ENCODE assay signal across 15 cellular contexts in the genomic region with DNA sequence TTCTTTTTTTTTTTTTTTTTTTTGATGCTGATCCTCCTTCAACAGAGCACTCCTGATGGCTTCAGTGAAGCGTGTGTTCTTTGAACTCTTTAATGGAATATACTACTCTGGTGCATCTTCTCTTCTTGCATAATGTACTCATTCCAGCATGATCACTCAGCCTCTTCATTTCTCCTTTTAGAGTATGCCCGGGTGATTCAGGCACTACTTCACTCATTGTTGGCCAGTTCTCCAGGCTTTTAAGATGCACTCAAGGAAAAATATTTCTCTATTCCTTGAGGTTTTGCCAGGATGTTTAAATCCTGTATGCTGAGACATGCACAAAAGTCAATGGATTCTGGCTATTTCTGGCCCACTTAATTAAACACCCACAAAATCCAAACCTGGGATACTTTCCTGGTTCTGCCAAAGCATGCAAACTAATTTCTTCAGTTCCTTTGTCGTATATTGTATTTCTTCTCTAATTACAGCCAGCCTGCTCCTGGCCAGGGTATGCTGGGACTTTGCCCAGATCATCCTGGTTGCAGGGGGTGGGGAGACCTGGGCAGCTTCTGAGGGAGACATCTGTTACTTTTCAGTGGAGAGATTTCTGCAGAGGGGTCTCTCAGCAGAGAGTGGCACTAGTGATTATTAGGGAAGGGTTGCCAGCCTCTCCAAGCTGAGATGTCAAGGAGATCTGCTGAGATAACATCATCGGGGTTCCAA.
DNase-seq lines count a peak whose midpoint lies in the region; ATAC-seq, FAIRE-seq and TF ChIP-seq lines count a peak whose summit lies in the region.
"Had no signal": no experiment of that assay in that cellular context is flagged by ENCODE, and none has a peak within 500 bp of the region (broad histone marks: within the 10 kb centered on the region; RNA-seq: fewer than 3 reads in every experiment).

No MANE protein-coding gene starts in this region.

- H3K4me1 Mint-ChIP-seq in activated CD8-positive, alpha-beta memory T cell treated with anti-CD3 and anti-CD28 coated beads, Interleukin-2, amount 10 ng/mL, durations not matched to agents 7 days and 5 days: no peaks in the 10 kb centered on the region
- H3K4me1 Mint-ChIP-seq in activated naive CD4-positive, alpha-beta T cell treated with anti-CD3 and anti-CD28 coated beads, Interleukin-2, amount 10 ng/mL, durations not matched to agents 7 days and 5 days: no peaks in the 10 kb centered on the region

- no peak for ATAC-seq in activated CD8-positive, alpha-beta memory T cell treated with anti-CD3 and anti-CD28 coated beads, Interleukin-2, amount 10 ng/mL, durations not matched to agents 7 days and 5 days
- ATAC-seq: pancreas had no signal

- DNase-seq in AG08395 (ENCODE audit: low spot score) (peak; percentile 77), HS-27A (ENCODE audit: low read depth) (peak; percentile 54), astrocyte of the cerebellum (ENCODE audit: low read depth) (peak; percentile 66), iris pigment epithelial cell (ENCODE audit: low read depth) (peak; percentile 86), inferior parietal cortex (ENCODE audit: extremely low spot score) (no peak), GM19239 (ENCODE audit: insufficient read length, low spot score) (no peak)
- DNase-seq in activated CD8-positive, alpha-beta memory T cell treated with anti-CD3 and anti-CD28 coated beads, Interleukin-2, amount 10 ng/mL, durations not matched to agents 7 days and 5 days: no peak
- no peak for DNase-seq in activated naive CD4-positive, alpha-beta T cell treated with anti-CD3 and anti-CD28 coated beads, Interleukin-2, amount 10 ng/mL, durations not matched to agents 7 days and 5 days
- DNase-seq: activated CD4-positive, alpha-beta T cell treated with anti-CD3 and anti-CD28 coated beads, Interleukin-2, amount 50 U/mL, for 1 hour; AML-193; DND-41; NCI-H345; pancreas; T-helper 2 cell had no signal

- no peak overlapping the region for H3K4me3 ChIP-seq in astrocyte of the cerebellum (ENCODE audit: low read depth, low read length)
- H3K4me3 ChIP-seq: pancreas had no signal

- no peaks in the 10 kb centered on the region for H3K36me3 Mint-ChIP-seq in activated CD8-positive, alpha-beta memory T cell treated with anti-CD3 and anti-CD28 coated beads, Interleukin-2, amount 10 ng/mL, durations not matched to agents 7 days and 5 days
- H3K36me3 Mint-ChIP-seq in activated naive CD4-positive, alpha-beta T cell treated with anti-CD3 and anti-CD28 coated beads, Interleukin-2, amount 10 ng/mL, durations not matched to agents 7 days and 5 days: no peaks in the 10 kb centered on the region

- no peaks in the 10 kb centered on the region for H3K9me3 Mint-ChIP-seq in activated CD8-positive, alpha-beta memory T cell treated with anti-CD3 and anti-CD28 coated beads, Interleukin-2, amount 10 ng/mL, durations not matched to agents 7 days and 5 days (ENCODE audit: low read depth)
- peaks cover 6% of the 10 kb centered on the region for H3K9me3 Mint-ChIP-seq in activated naive CD4-positive, alpha-beta T cell treated with anti-CD3 and anti-CD28 coated beads, Interleukin-2, amount 10 ng/mL, durations not matched to agents 7 days and 5 days

- in situ Hi-C loops in astrocyte of the cerebellum (cut with HindIII; ENCODE audit: low sequenced_read_pairs): no loop called here

- H3K27ac Mint-ChIP-seq in activated CD8-positive, alpha-beta memory T cell treated with anti-CD3 and anti-CD28 coated beads, Interleukin-2, amount 10 ng/mL, durations not matched to agents 7 days and 5 days: no peak overlapping the region
- H3K27ac Mint-ChIP-seq in activated naive CD4-positive, alpha-beta T cell treated with anti-CD3 and anti-CD28 coated beads, Interleukin-2, amount 10 ng/mL, durations not matched to agents 7 days and 5 days: no peak overlapping the region

- no peaks in the 10 kb centered on the region for H3K27me3 Mint-ChIP-seq in activated CD8-positive, alpha-beta memory T cell treated with anti-CD3 and anti-CD28 coated beads, Interleukin-2, amount 10 ng/mL, durations not matched to agents 7 days and 5 days
- H3K27me3 Mint-ChIP-seq in activated naive CD4-positive, alpha-beta T cell treated with anti-CD3 and anti-CD28 coated beads, Interleukin-2, amount 10 ng/mL, durations not matched to agents 7 days and 5 days: no peaks in the 10 kb centered on the region

- no peak for FAIRE-seq in GM19239 (lab: Jason Lieb, UNC)
- FAIRE-seq: endothelial cell of umbilical vein, pancreas had no signal

- TF ChIP-seq CTCF in astrocyte of the cerebellum (IDR thresholded peaks at IDR 0.05; ENCODE audit: low read depth, low read length, missing control alignments): no peak

- H3K4me3 Mint-ChIP-seq in activated CD8-positive, alpha-beta memory T cell treated with anti-CD3 and anti-CD28 coated beads, Interleukin-2, amount 10 ng/mL, durations not matched to agents 7 days and 5 days: no peak overlapping the region
- no peak overlapping the region for H3K4me3 Mint-ChIP-seq in activated naive CD4-positive, alpha-beta T cell treated with anti-CD3 and anti-CD28 coated beads, Interleukin-2, amount 10 ng/mL, durations not matched to agents 7 days and 5 days

- CTCF ChIA-PET in activated CD8-positive, alpha-beta memory T cell treated with anti-CD3 and anti-CD28 coated beads, Interleukin-2, amount 10 ng/mL, durations not matched to agents 7 days and 5 days (lab: Charles Lee): no interaction called here
- CTCF ChIA-PET in activated naive CD4-positive, alpha-beta T cell treated with anti-CD3 and anti-CD28 coated beads, Interleukin-2, amount 10 ng/mL, durations not matched to agents 7 days and 5 days (lab: Charles Lee): no interaction called here

Comparison
In these comparisons a context has a peak if more than half of its experiments do, and no peak if none do; other contexts are left out.
1. DNase-seq: peak in AG08395 (single experiment), HS-27A (single experiment), astrocyte of the cerebellum (single experiment) and iris pigment epithelial cell (single experiment); none in activated CD8-positive, alpha-beta memory T cell treated with anti-CD3 and anti-CD28 coated beads, Interleukin-2, amount 10 ng/mL, durations not matched to agents 7 days and 5 days (single experiment), activated naive CD4-positive, alpha-beta T cell treated with anti-CD3 and anti-CD28 coated beads, Interleukin-2, amount 10 ng/mL, durations not matched to agents 7 days and 5 days (single experiment), inferior parietal cortex (single experiment) and GM19239 (single experiment).